11 cellular contexts compared by ENCODE assay signal in the genomic region with DNA sequence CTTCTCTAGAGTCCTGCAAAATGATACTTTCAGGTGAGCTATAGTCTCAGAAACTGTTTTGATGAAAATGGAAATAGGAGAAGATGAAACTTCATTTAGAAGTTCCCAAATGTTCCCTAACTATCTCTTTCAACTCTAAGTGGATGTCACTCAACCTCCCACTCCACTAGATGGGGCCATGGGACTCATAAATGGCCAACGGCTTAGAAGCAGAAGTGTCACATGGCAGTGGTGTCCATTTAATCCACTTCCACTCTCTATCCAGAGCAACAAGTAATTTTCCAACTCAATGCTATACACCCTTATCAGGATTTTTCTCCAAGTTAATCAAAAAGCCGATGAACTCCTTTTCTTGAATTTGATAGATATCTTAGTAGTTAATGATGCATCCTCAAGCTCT.
A peak's percentile ranks its signal among the peaks of the same experiment; 100 is the strongest.
DNase-seq lines count a peak whose midpoint lies in the region; ATAC-seq, FAIRE-seq and TF ChIP-seq lines count a peak whose summit lies in the region.
"Had no signal": no experiment of that assay in that cellular context is flagged by ENCODE, and none has a peak within 500 bp of the region (broad histone marks: within the 10 kb centered on the region; RNA-seq: fewer than 3 reads in every experiment).

No MANE protein-coding gene starts in this region.

- ATAC-seq in GM21447 (IDR thresholded peaks at IDR 0.05; ENCODE audit: unreplicated experiment), result no peak
- ATAC-seq in activated CD4-positive, CD25-positive, alpha-beta regulatory T cell treated with anti-CD3 and anti-CD28 coated beads, Interleukin-2, amount 50 U/mL, for 24 hours, result no peak
- ATAC-seq: psoas muscle had no signal

- H3K4me3 ChIP-seq in WI38 (ENCODE audit: low read depth, low read length), result no peak overlapping the region
- H3K4me3 ChIP-seq: psoas muscle, tibial artery had no signal

- DNase-seq in ELR (ENCODE audit: low read depth) (peak; percentile 39), HTR-8/SVneo (ENCODE audit: insufficient read length, low spot score) (peak; percentile 13), lung microvascular endothelial cell (ENCODE audit: low read depth in 2 of 2) (peak; percentile 5 to 57), urothelium cell line (ENCODE audit: low spot score) (no peak)
- DNase-seq in activated T-cell treated with anti-CD3 and anti-CD28 coated beads, Interleukin-2, amount 50 U/mL, for 1 hour, result no peak
- DNase-seq: effector memory CD4-positive, alpha-beta T cell; psoas muscle; tibial artery had no signal

- peak; percentile 22; the same call in 1 of the 2 replicates for TF ChIP-seq CTCF in WI38 (IDR thresholded peaks at IDR 0.05; ENCODE audit: low read depth, low read length)

- FAIRE-seq in HTR-8/SVneo (lab: Jason Lieb, UNC), result no peak
- FAIRE-seq in urothelium cell line (lab: Jason Lieb, UNC), result no peak

Comparison
In these comparisons a context has a peak if more than half of its experiments do, and no peak if none do; other contexts are left out.
1. DNase-seq: peak in ELR (single experiment), HTR-8/SVneo (single experiment) and lung microvascular endothelial cell (2 of 2); none in activated T-cell treated with anti-CD3 and anti-CD28 coated beads, Interleukin-2, amount 50 U/mL, for 1 hour (single experiment) and urothelium cell line (single experiment).